12 cellular contexts compared by ENCODE assay signal in genomic region chr5:149616727-149617284, GRCh38. TPM values are rescaled to one million over a fixed set of nuclear protein-coding genes. Genes with fewer than 3 reads are reported as not detected.
DNase-seq lines count a peak whose midpoint lies in the region; ATAC-seq and TF ChIP-seq lines count a peak whose summit lies in the region.
"Had no signal": no experiment of that assay in that cellular context is flagged by ENCODE, and none has a peak within 500 bp of the region (broad histone marks: within the 10 kb centered on the region; RNA-seq: fewer than 3 reads in every experiment).

No MANE protein-coding gene starts in this region.

- CTCF ChIA-PET in activated CD4-positive, alpha-beta T cell treated with anti-CD3 and anti-CD28 coated beads for 36 hours (lab: Charles Lee), result interaction anchor here (0.5 to 1.5 kb wide), 12 partner anchors 20 to 781 kb away, joined by 3 to 6 read pairs (median 3); no protein-coding TSS in a partner anchor

- TF ChIP-seq EP300 in sigmoid colon (IDR thresholded peaks at IDR 0.05), result no peak
- no peak for TF ChIP-seq EP300 in esophagus muscularis mucosa (IDR thresholded peaks at IDR 0.05)

- peaks cover 4% of the 10 kb centered on the region for H3K4me1 Mint-ChIP-seq in activated CD4-positive, alpha-beta T cell treated with anti-CD3 and anti-CD28 coated beads for 36 hours

- H3K27ac ChIP-seq in sigmoid colon, result peak overlapping the region in 3 of 4 donors; percentile 63 to 83 (median 80)
- H3K27ac ChIP-seq in coronary artery, result no peak overlapping the region
- no peak overlapping the region for H3K27ac ChIP-seq in esophagus muscularis mucosa (replicated peaks in 1 of 4)
- H3K27ac ChIP-seq: psoas muscle had no signal

- ATAC-seq in activated CD4-positive, alpha-beta T cell treated with anti-CD3 and anti-CD28 coated beads for 36 hours, result peak; percentile 87
- peak; percentile 64 for ATAC-seq in GM21447 (IDR thresholded peaks at IDR 0.05; ENCODE audit: unreplicated experiment)
- peak; percentile 82 for ATAC-seq in HG03354 (IDR thresholded peaks at IDR 0.05; ENCODE audit: poor library complexity, severe bottlenecking, unreplicated experiment)

- H3K27ac Mint-ChIP-seq in activated CD4-positive, alpha-beta T cell treated with anti-CD3 and anti-CD28 coated beads for 36 hours, result no peak overlapping the region

- peaks cover 0 to 51% (median 36%) of the 10 kb centered on the region in 4 donors for H3K4me1 ChIP-seq in sigmoid colon
- peaks cover 3 to 26% (median 20%) of the 10 kb centered on the region in 4 donors for H3K4me1 ChIP-seq in esophagus muscularis mucosa

- DNase-seq in activated CD4-positive, alpha-beta T cell treated with anti-CD3 and anti-CD28 coated beads for 36 hours, result peak; percentile 35
- DNase-seq in activated CD4-positive, alpha-beta T cell treated with anti-CD3 and anti-CD28 coated beads, Interleukin-2, amount 50 U/mL, for 1 hour, result no peak
- no peak for DNase-seq in sigmoid colon
- no peak for DNase-seq in midbrain (lab: John Stamatoyannopoulos, UW)
- DNase-seq in coronary artery (ENCODE audit: low spot score), result no peak
- DNase-seq in esophagus muscularis mucosa (ENCODE audit: extremely low spot score), result no peak
- DNase-seq: GF-D8, kidney glomerular epithelial cell, NCI-H1048 had no signal

- no peak overlapping the region for H3K4me3 ChIP-seq in sigmoid colon
- H3K4me3 ChIP-seq in coronary artery, result no peak overlapping the region
- no peak overlapping the region for H3K4me3 ChIP-seq in esophagus muscularis mucosa
- H3K4me3 ChIP-seq: psoas muscle had no signal

- no peak overlapping the region for H3K4me3 Mint-ChIP-seq in activated CD4-positive, alpha-beta T cell treated with anti-CD3 and anti-CD28 coated beads for 36 hours

- POLR2A ChIA-PET in activated CD4-positive, alpha-beta T cell treated with anti-CD3 and anti-CD28 coated beads for 36 hours (lab: Charles Lee), result no interaction called here

- H3K9me3 ChIP-seq in sigmoid colon, result no peaks in the 10 kb centered on the region
- H3K9me3 ChIP-seq in esophagus muscularis mucosa, result no peaks in the 10 kb centered on the region
- H3K9me3 ChIP-seq: psoas muscle had no signal

- H3K27me3 Mint-ChIP-seq in activated CD4-positive, alpha-beta T cell treated with anti-CD3 and anti-CD28 coated beads for 36 hours, result no peaks in the 10 kb centered on the region

- 74 to 83% methylated on average over 3 of the region's 3 CpGs for WGBS in sigmoid colon, 2 donors
- 85% methylated on average over 3 of the region's 3 CpGs for WGBS in esophagus muscularis mucosa

- H3K27me3 ChIP-seq in sigmoid colon (no peaks in the 10 kb centered on the region), esophagus muscularis mucosa (no peaks in the 10 kb centered on the region)

- no peaks in the 10 kb centered on the region for H3K36me3 Mint-ChIP-seq in activated CD4-positive, alpha-beta T cell treated with anti-CD3 and anti-CD28 coated beads for 36 hours (ENCODE audit: low read depth)

- H3K9me3 Mint-ChIP-seq in activated CD4-positive, alpha-beta T cell treated with anti-CD3 and anti-CD28 coated beads for 36 hours (ENCODE audit: low read depth), result no peaks in the 10 kb centered on the region

- intact Hi-C loops in activated CD4-positive, alpha-beta T cell treated with anti-CD3 and anti-CD28 coated beads for 36 hours (cut with DNase I, micrococcal nuclease), result no loop called here
- intact Hi-C loops in sigmoid colon (cut with DNase I) (no loop called here), esophagus muscularis mucosa (cut with DNase I) (no loop called here)

- no peak for TF ChIP-seq CTCF in sigmoid colon (IDR thresholded peaks at IDR 0.05)
- no peak for TF ChIP-seq CTCF in coronary artery (IDR thresholded peaks at IDR 0.05)
- TF ChIP-seq CTCF in esophagus muscularis mucosa (IDR thresholded peaks at IDR 0.05), result no peak

- TF ChIP-seq POLR2A in sigmoid colon (IDR thresholded peaks at IDR 0.05) (no peak), esophagus muscularis mucosa (IDR thresholded peaks at IDR 0.05; ENCODE audit: low read depth) (no peak)

- H3K36me3 ChIP-seq in sigmoid colon (peaks cover 17 to 68% (median 37%) of the 10 kb centered on the region in 4 donors), esophagus muscularis mucosa (peaks cover 20 to 88% (median 71%) of the 10 kb centered on the region in 4 donors)

RNA-seq across cellular contexts. Expression of gene ARHGEF37, which starts 35.5 kb away (rescaled TPM):
- 1 to 10 TPM; 1.7 to 2.1 TPM for total RNA-seq in activated CD4-positive, alpha-beta T cell treated with anti-CD3 and anti-CD28 coated beads for 36 hours
- total RNA-seq in sigmoid colon, result 10 to 100 TPM; 23.5 to 51.0 (median 39.8) TPM
- polyA plus RNA-seq in sigmoid colon, result 1 to 10 TPM; 4.8 to 7.2 (median 7.0) TPM
- total RNA-seq in esophagus muscularis mucosa, result 10 to 100 TPM; 11.9 to 22.0 (median 19.5) TPM

Comparison
In these comparisons a context has a peak if more than half of its experiments do, and no peak if none do; other contexts are left out.
1. H3K27ac ChIP-seq: peak in sigmoid colon (3 of 4); none in coronary artery (0 of 2) and esophagus muscularis mucosa (0 of 4).
2. RNA of gene ARHGEF37, which starts 35.5 kb away (total RNA-seq): 23.5 to 51.0 TPM in sigmoid colon and 11.9 to 22.0 TPM in esophagus muscularis mucosa; 1.7 to 2.1 TPM in activated CD4-positive, alpha-beta T cell treated with anti-CD3 and anti-CD28 coated beads for 36 hours; every median in the first group is over 4 times any median in the second.
3. Peak in every context shown above with its lines, with median percentiles within 50 percentile points of each other: ATAC-seq.